22 cellular contexts compared by ENCODE assay signal in the genomic region with DNA sequence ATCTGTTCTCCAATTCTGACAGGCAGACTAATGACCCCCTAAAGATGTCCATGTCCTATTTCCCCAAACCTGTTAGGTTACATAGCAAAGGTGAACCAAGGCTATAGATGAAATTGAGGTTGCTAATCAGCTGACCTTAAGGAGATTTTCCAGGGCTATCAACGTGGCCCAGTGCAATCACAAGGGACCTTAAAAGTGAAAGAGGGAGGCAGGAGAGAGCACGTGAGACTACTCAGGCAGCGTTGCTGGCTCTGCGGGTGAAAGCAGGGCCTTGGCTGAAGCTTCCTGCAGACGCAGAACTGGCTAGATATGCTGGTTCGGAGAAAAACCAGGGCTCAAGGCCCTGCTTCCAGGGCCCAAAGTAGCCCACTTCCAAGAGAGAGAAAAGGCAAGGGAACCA.
A peak's percentile ranks its signal among the peaks of the same experiment; 100 is the strongest.
DNase-seq lines count a peak whose midpoint lies in the region; ATAC-seq and TF ChIP-seq lines count a peak whose summit lies in the region.
"Had no signal": no experiment of that assay in that cellular context is flagged by ENCODE, and none has a peak within 500 bp of the region (broad histone marks: within the 10 kb centered on the region; RNA-seq: fewer than 3 reads in every experiment).

No MANE protein-coding gene starts in this region.

- H3K4me3 ChIP-seq in right cardiac atrium (ENCODE audit: low read length) = no peak overlapping the region
- H3K4me3 ChIP-seq: lower lobe of right lung, Peyer's patch, right lobe of liver, SK-N-MC, thyroid gland had no signal

- intact Hi-C loops in right cardiac atrium (cut with DNase I) = loop anchor here in 1 of 4 donors (5.0 kb wide), 1 partner anchor 77 kb away; a partner anchor contains a TSS

- WGBS in right cardiac atrium = 64% methylated on average over 6 of the region's 6 CpGs

- no peaks in the 10 kb centered on the region for H3K36me3 Mint-ChIP-seq in stimulated activated effector memory CD8-positive, alpha-beta T cell treated with anti-CD3 and anti-CD28 coated beads, Interleukin-12 subunit alpha, Interleukin-12 subunit beta, amount 100 ng/mL, for 72 hours

- peak overlapping the region; percentile 46 for H3K27ac Mint-ChIP-seq in stimulated activated effector memory CD8-positive, alpha-beta T cell treated with anti-CD3 and anti-CD28 coated beads, Interleukin-12 subunit alpha, Interleukin-12 subunit beta, amount 100 ng/mL, for 72 hours
- H3K27ac Mint-ChIP-seq: activated CD4-positive, alpha-beta memory T cell treated with anti-CD3 and anti-CD28 coated beads, Interleukin-2, amount 10 ng/mL, durations not matched to agents 7 days and 5 days; activated naive CD4-positive, alpha-beta T cell treated with anti-CD3 and anti-CD28 coated beads for 36 hours had no signal

- DNase-seq in SK-N-DZ (ENCODE audit: low spot score) (peak; percentile 82), caudate nucleus (lab: John Stamatoyannopoulos, UW) (peak in 6 of 61 donors; percentile 6 to 17 (median 14)), right cardiac atrium (peak; percentile 20 to 72 (median 68)), NCI-H128 (lab: John Stamatoyannopoulos, UW; ENCODE audit: unreplicated experiment) (no peak), foreskin keratinocyte (no peak), foreskin melanocyte (no peak)
- DNase-seq in stimulated activated effector memory CD8-positive, alpha-beta T cell treated with anti-CD3 and anti-CD28 coated beads, Interleukin-12 subunit alpha, Interleukin-12 subunit beta, amount 100 ng/mL, for 72 hours (ENCODE audit: low spot score in 2 of 2) = no peak
- DNase-seq: activated CD4-positive, alpha-beta memory T cell treated with anti-CD3 and anti-CD28 coated beads, Interleukin-2, amount 10 ng/mL, durations not matched to agents 7 days and 5 days; activated naive CD4-positive, alpha-beta T cell treated with anti-CD3 and anti-CD28 coated beads for 36 hours; activated T-cell treated with anti-CD3 and anti-CD28 coated beads for 4 hours; aorta; effector memory CD8-positive, alpha-beta T cell; lower lobe of right lung; NCI-H1048; NCI-H2081; NCI-H446 treated with DMSO at 0.1 percent for 48 hours; Peyer's patch; right lobe of liver; stimulated activated CD4-positive, alpha-beta T cell treated with anti-CD3 and anti-CD28 coated beads, Interleukin-15, amount 100 ng/mL, for 24 hours; thyroid gland had no signal

- H3K9me3 Mint-ChIP-seq in stimulated activated effector memory CD8-positive, alpha-beta T cell treated with anti-CD3 and anti-CD28 coated beads, Interleukin-12 subunit alpha, Interleukin-12 subunit beta, amount 100 ng/mL, for 72 hours = no peaks in the 10 kb centered on the region
- H3K9me3 Mint-ChIP-seq: activated CD4-positive, alpha-beta memory T cell treated with anti-CD3 and anti-CD28 coated beads, Interleukin-2, amount 10 ng/mL, durations not matched to agents 7 days and 5 days; activated naive CD4-positive, alpha-beta T cell treated with anti-CD3 and anti-CD28 coated beads for 36 hours; effector memory CD8-positive, alpha-beta T cell had no signal

- H3K27me3 ChIP-seq in right cardiac atrium (ENCODE audit: control insufficient read depth, insufficient read depth) (no peaks in the 10 kb centered on the region), foreskin keratinocyte (no peaks in the 10 kb centered on the region)
- H3K27me3 ChIP-seq: Peyer's patch, right lobe of liver, thyroid gland had no signal

- TF ChIP-seq CTCF in foreskin keratinocyte (conservative IDR thresholded peaks at IDR 0.05) = no peak

- H3K9me3 ChIP-seq in right cardiac atrium (ENCODE audit: control insufficient read depth, low read length) = no peaks in the 10 kb centered on the region
- H3K9me3 ChIP-seq: lower lobe of right lung, Peyer's patch, right lobe of liver, thyroid gland had no signal

- peaks cover 4% of the 10 kb centered on the region for H3K4me1 ChIP-seq in right cardiac atrium (ENCODE audit: control insufficient read depth, insufficient read depth, low read length)
- peaks cover 19% of the 10 kb centered on the region for H3K4me1 ChIP-seq in foreskin keratinocyte
- H3K4me1 ChIP-seq: Peyer's patch had no signal

- peaks cover 21% of the 10 kb centered on the region for H3K4me1 Mint-ChIP-seq in stimulated activated effector memory CD8-positive, alpha-beta T cell treated with anti-CD3 and anti-CD28 coated beads, Interleukin-12 subunit alpha, Interleukin-12 subunit beta, amount 100 ng/mL, for 72 hours
- H3K4me1 Mint-ChIP-seq: activated CD4-positive, alpha-beta memory T cell treated with anti-CD3 and anti-CD28 coated beads, Interleukin-2, amount 10 ng/mL, durations not matched to agents 7 days and 5 days had no signal

- H3K27ac ChIP-seq in caudate nucleus (ENCODE audit: low read depth, low read length) (peak overlapping the region; percentile 93), right cardiac atrium (ENCODE audit: low read length) (peak overlapping the region; percentile 29), foreskin keratinocyte (no peak overlapping the region)
- H3K27ac ChIP-seq: lower lobe of right lung, Peyer's patch, right lobe of liver, SK-N-MC had no signal

- H3K4me3 Mint-ChIP-seq in stimulated activated effector memory CD8-positive, alpha-beta T cell treated with anti-CD3 and anti-CD28 coated beads, Interleukin-12 subunit alpha, Interleukin-12 subunit beta, amount 100 ng/mL, for 72 hours = no peak overlapping the region
- H3K4me3 Mint-ChIP-seq: activated CD4-positive, alpha-beta memory T cell treated with anti-CD3 and anti-CD28 coated beads, Interleukin-2, amount 10 ng/mL, durations not matched to agents 7 days and 5 days; activated naive CD4-positive, alpha-beta T cell treated with anti-CD3 and anti-CD28 coated beads for 36 hours; effector memory CD8-positive, alpha-beta T cell had no signal

- peak; percentile 56 to 61 for ATAC-seq in right cardiac atrium
- ATAC-seq in stimulated activated effector memory CD8-positive, alpha-beta T cell treated with anti-CD3 and anti-CD28 coated beads, Interleukin-12 subunit alpha, Interleukin-12 subunit beta, amount 100 ng/mL, for 72 hours = no peak
- ATAC-seq in GM18861 (IDR thresholded peaks at IDR 0.05; ENCODE audit: unreplicated experiment) = no peak
- no peak for ATAC-seq in foreskin keratinocyte
- ATAC-seq: effector memory CD8-positive, alpha-beta T cell; lower lobe of right lung had no signal

Comparison
In these comparisons a context has a peak if more than half of its experiments do, and no peak if none do; other contexts are left out.
1. DNase-seq: peak in SK-N-DZ (single experiment) and right cardiac atrium (3 of 3); none in stimulated activated effector memory CD8-positive, alpha-beta T cell treated with anti-CD3 and anti-CD28 coated beads, Interleukin-12 subunit alpha, Interleukin-12 subunit beta, amount 100 ng/mL, for 72 hours (0 of 2), NCI-H128 (single experiment), foreskin keratinocyte (0 of 2) and foreskin melanocyte (single experiment).
2. ATAC-seq: peak in right cardiac atrium (2 of 2); none in stimulated activated effector memory CD8-positive, alpha-beta T cell treated with anti-CD3 and anti-CD28 coated beads, Interleukin-12 subunit alpha, Interleukin-12 subunit beta, amount 100 ng/mL, for 72 hours (single experiment), GM18861 (single experiment) and foreskin keratinocyte (single experiment).